In the genomic region with DNA sequence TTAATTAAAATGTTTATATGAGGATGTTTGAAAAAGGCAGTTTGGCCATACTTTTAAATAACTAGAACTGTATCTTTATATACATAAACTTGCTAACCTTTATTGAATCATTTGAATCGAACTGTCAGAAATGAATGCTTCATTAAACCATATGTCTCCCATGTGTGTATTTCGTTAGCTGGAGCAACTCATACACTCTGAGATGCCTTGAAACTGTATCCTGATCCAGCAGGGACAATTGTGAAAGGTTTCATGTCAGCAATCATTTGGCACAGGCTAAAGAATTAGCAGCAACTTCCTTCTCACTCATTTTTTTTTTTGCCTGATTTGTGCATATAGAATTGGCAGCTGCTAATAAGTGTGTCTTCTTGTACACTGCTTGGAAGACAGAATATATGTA, we compare ENCODE assay signal across 13 cellular contexts.
A peak's percentile ranks its signal among the peaks of the same experiment; 100 is the strongest.
DNase-seq lines count a peak whose midpoint lies in the region; FAIRE-seq and TF ChIP-seq lines count a peak whose summit lies in the region.
"Had no signal": no experiment of that assay in that cellular context is flagged by ENCODE, and none has a peak within 500 bp of the region (broad histone marks: within the 10 kb centered on the region; RNA-seq: fewer than 3 reads in every experiment).

No MANE protein-coding gene starts in this region.

- no peak overlapping the region for H2BK120ac ChIP-seq in H1 (replicated peaks; ENCODE audit: low read depth, low read length)

- H4K8ac ChIP-seq in H1 (ENCODE audit: extremely low read depth, insufficient read depth, low read length), result no peak overlapping the region

- H2BK15ac ChIP-seq in H1 (ENCODE audit: low read length), result no peak overlapping the region

- no peak overlapping the region for H3K9ac ChIP-seq in H1 (replicated peaks in 1 of 4; ENCODE audit: extremely low read depth in 1 of 4, low read depth in 3 of 4, low read length in 3 of 4)

- no peak overlapping the region for H2BK12ac ChIP-seq in H1 (ENCODE audit: low read depth, low read length)

- H2AK5ac ChIP-seq in H1 (ENCODE audit: low read depth, low read length), result no peak overlapping the region

- no peak overlapping the region for H3K14ac ChIP-seq in H1 (ENCODE audit: insufficient read length)

- no peaks in the 10 kb centered on the region for H3K9me3 ChIP-seq in H1 (ENCODE audit: insufficient read depth in 2 of 2, low read depth in 1 of 2, low read length in 1 of 2)
- H3K9me3 ChIP-seq in CD4-positive, alpha-beta memory T cell (ENCODE audit: control insufficient read depth in 1 of 2, low read length in 2 of 2), result peaks cover 0 to 4% of the 10 kb centered on the region in 2 donors
- H3K9me3 ChIP-seq: neutrophil, tibial nerve had no signal

- H3K4me2 ChIP-seq in H1 (ENCODE audit: insufficient read depth in 1 of 2, low read depth in 2 of 2, low read length in 2 of 2), result no peak overlapping the region

- H4K91ac ChIP-seq in H1 (replicated peaks; ENCODE audit: insufficient read length, low read length), result no peak overlapping the region

- 50% methylated on average over 2 of the region's 2 CpGs; no CpG with 5 or more reads in 1 of the 2 experiments for WGBS in H1 (ENCODE audit: extremely low coverage in 1 of 2, insufficient coverage in 1 of 2, insufficient read length in 1 of 2, insufficient replicate concordance in 2 of 2, low coverage in 1 of 2, low lambda C conversion rate in 2 of 2, missing lambda C conversion rate in 1 of 2), 2 experiments
- 25 to 49% methylated on average over 2 of the region's 2 CpGs for WGBS in lower leg skin, 2 donors

- H4K20me1 ChIP-seq in H1 (replicated peaks in 1 of 2; ENCODE audit: control insufficient read depth in 1 of 2, insufficient read depth in 2 of 2, low read length in 2 of 2), result no peaks in the 10 kb centered on the region

- H3K4me3 ChIP-seq in H1 (ENCODE audit: extremely low read depth in 1 of 4, insufficient read depth in 2 of 4, low read depth in 3 of 4, low read length in 4 of 4), result no peak overlapping the region
- no peak overlapping the region for H3K4me3 ChIP-seq in lower leg skin (ENCODE audit: low read depth, poor library complexity, severe bottlenecking)
- no peak overlapping the region for H3K4me3 ChIP-seq in CD4-positive, alpha-beta memory T cell (ENCODE audit: low read length in 2 of 2)
- H3K4me3 ChIP-seq: tibial nerve had no signal

- POLR2A ChIA-PET in H1 (lab: Charles Lee; ENCODE audit: partially characterized antibody), result no interaction called here
- POLR2A ChIA-PET in CD4-positive, alpha-beta memory T cell (lab: Charles Lee; ENCODE audit: partially characterized antibody), result no interaction called here

- no peak overlapping the region for H3K18ac ChIP-seq in H1 (ENCODE audit: extremely low read depth, low read length)

- no peaks in the 10 kb centered on the region for H3K27me3 ChIP-seq in H1 (replicated peaks in 1 of 4; ENCODE audit: control insufficient read depth in 3 of 4, extremely low read depth in 1 of 4, insufficient read depth in 3 of 4, low read length in 3 of 4)
- H3K27me3 ChIP-seq in CD4-positive, alpha-beta memory T cell (ENCODE audit: insufficient read depth, low read length), result no peaks in the 10 kb centered on the region
- H3K27me3 ChIP-seq: neutrophil, tibial nerve had no signal

- H3K36me3 Mint-ChIP-seq in Calu3 (ENCODE audit: insufficient read depth, unreplicated experiment) (no peaks in the 10 kb centered on the region), nephron progenitor cell (ENCODE audit: low read depth) (no peaks in the 10 kb centered on the region)
- no peaks in the 10 kb centered on the region for H3K36me3 Mint-ChIP-seq in activated naive CD8-positive, alpha-beta T cell treated with anti-CD3 and anti-CD28 coated beads for 36 hours
- no peaks in the 10 kb centered on the region for H3K36me3 Mint-ChIP-seq in CD4-positive, alpha-beta memory T cell

- H3K4me1 ChIP-seq in H1 (replicated peaks in 1 of 4; ENCODE audit: control insufficient read depth in 3 of 4, insufficient read depth in 4 of 4, low read length in 3 of 4), result no peaks in the 10 kb centered on the region
- H3K4me1 ChIP-seq in CD4-positive, alpha-beta memory T cell (ENCODE audit: insufficient read depth, low read length), result no peaks in the 10 kb centered on the region

- H2AFZ ChIP-seq in H1 (ENCODE audit: low read length), result peak overlapping the region; percentile 43; the same call in 1 of the 2 replicates

- DNase-seq in Calu3, result peak; percentile 8
- DNase-seq in NCI-H446 treated with DMSO at 0.1 percent for 48 hours (lab: John Stamatoyannopoulos, UW), result peak; percentile 53
- no peak for DNase-seq in H1 (ENCODE audit: low read depth in 1 of 2, low spot score in 2 of 2)
- no peak for DNase-seq in nephron progenitor cell
- DNase-seq in UCSD-AML1 (lab: John Stamatoyannopoulos, UW; ENCODE audit: unreplicated experiment), result no peak
- no peak for DNase-seq in lower leg skin (ENCODE audit: low spot score in 2 of 2)
- DNase-seq in activated naive CD8-positive, alpha-beta T cell treated with anti-CD3 and anti-CD28 coated beads for 36 hours, result no peak
- DNase-seq in CD4-positive, alpha-beta memory T cell, result no peak
- DNase-seq: activated T-cell treated with anti-CD3 and anti-CD28 coated beads, Interleukin-2, amount 50 U/mL, for 72 hours; cortex of kidney had no signal

- H3K9me3 Mint-ChIP-seq in Calu3 (ENCODE audit: low read depth, unreplicated experiment), result peaks cover 16% of the 10 kb centered on the region
- H3K9me3 Mint-ChIP-seq in nephron progenitor cell, result no peaks in the 10 kb centered on the region
- no peaks in the 10 kb centered on the region for H3K9me3 Mint-ChIP-seq in activated naive CD8-positive, alpha-beta T cell treated with anti-CD3 and anti-CD28 coated beads for 36 hours
- H3K9me3 Mint-ChIP-seq in CD4-positive, alpha-beta memory T cell, result peaks cover 0 to 7% (median 5%) of the 10 kb centered on the region in 8 donors

- TF ChIP-seq CTCF in Calu3 (IDR thresholded peaks at IDR 0.05; ENCODE audit: unreplicated experiment) (no peak), H1 (IDR thresholded peaks at IDR 0.05; ENCODE audit: control extremely low read depth in 1 of 3, insufficient read depth in 1 of 3, low read depth in 1 of 3, low read length in 3 of 3) (no peak), nephron progenitor cell (IDR thresholded peaks at IDR 0.05) (no peak), lower leg skin (IDR thresholded peaks at IDR 0.05) (no peak)

- no peak overlapping the region for H3K23ac ChIP-seq in H1 (ENCODE audit: insufficient read length)

- CTCF ChIA-PET in Calu3 (lab: Charles Lee), result interaction anchor here (0.6 to 0.9 kb wide), 2 partner anchors 15 to 1842 kb away, joined by 7 read pairs; no protein-coding TSS in a partner anchor
- CTCF ChIA-PET in H1 (lab: Charles Lee; ENCODE audit: partially characterized antibody), result interaction anchor here (0.7 to 1.3 kb wide), 4 partner anchors 8 to 220 kb away, joined by 3 to 5 read pairs (median 4); no protein-coding TSS in a partner anchor
- CTCF ChIA-PET in CD4-positive, alpha-beta memory T cell (lab: Charles Lee; ENCODE audit: partially characterized antibody), result no interaction called here

- H3K27ac Mint-ChIP-seq in Calu3 (ENCODE audit: unreplicated experiment), result peak overlapping the region; percentile 52
- H3K27ac Mint-ChIP-seq in nephron progenitor cell, result peak overlapping the region; percentile 88
- no peak overlapping the region for H3K27ac Mint-ChIP-seq in activated naive CD8-positive, alpha-beta T cell treated with anti-CD3 and anti-CD28 coated beads for 36 hours
- H3K27ac Mint-ChIP-seq in CD4-positive, alpha-beta memory T cell, result no peak overlapping the region

- BruUV-seq in Calu3 (replicated peaks; lab: Mats Ljungman, UMichigan), result TSS peak; percentile 69

- TF ChIP-seq POLR2A in H1 (IDR thresholded peaks at IDR 0.05; ENCODE audit: control extremely low read depth in 1 of 2, low read depth in 2 of 2, low read length in 2 of 2) (no peak), lower leg skin (IDR thresholded peaks at IDR 0.05) (no peak)

- no peaks in the 10 kb centered on the region for H3K36me3 ChIP-seq in H1 (ENCODE audit: control insufficient read depth in 2 of 4, insufficient read depth in 4 of 4, low read length in 3 of 4)
- H3K36me3 ChIP-seq in CD4-positive, alpha-beta memory T cell (ENCODE audit: insufficient read depth, low read length), result no peaks in the 10 kb centered on the region
- H3K36me3 ChIP-seq: neutrophil, tibial nerve had no signal

- no peak overlapping the region for H3K56ac ChIP-seq in H1 (replicated peaks; ENCODE audit: insufficient read length, low read depth, low read length)

- FAIRE-seq in H1 (lab: Jason Lieb, UNC), result no peak
- FAIRE-seq: G401.6 had no signal

- intact Hi-C loops in Calu3 (cut with micrococcal nuclease; ENCODE audit: unreplicated experiment) (no loop called here), lower leg skin (cut with DNase I; ENCODE audit: low total_unique reads) (no loop called here)
- intact Hi-C loops in CD4-positive, alpha-beta memory T cell (cut with micrococcal nuclease), result no loop called here

- no peaks in the 10 kb centered on the region for H3K27me3 Mint-ChIP-seq in Calu3 (ENCODE audit: unreplicated experiment)
- no peaks in the 10 kb centered on the region for H3K27me3 Mint-ChIP-seq in nephron progenitor cell (ENCODE audit: low read depth, poor library complexity)
- H3K27me3 Mint-ChIP-seq in activated naive CD8-positive, alpha-beta T cell treated with anti-CD3 and anti-CD28 coated beads for 36 hours, result no peaks in the 10 kb centered on the region
- H3K27me3 Mint-ChIP-seq in CD4-positive, alpha-beta memory T cell, result no peaks in the 10 kb centered on the region

- H3K4me3 Mint-ChIP-seq in Calu3 (ENCODE audit: low read depth, unreplicated experiment), result peak overlapping the region; percentile 17
- H3K4me3 Mint-ChIP-seq in nephron progenitor cell, result peak overlapping the region; percentile 11
- H3K4me3 Mint-ChIP-seq in activated naive CD8-positive, alpha-beta T cell treated with anti-CD3 and anti-CD28 coated beads for 36 hours, result no peak overlapping the region
- H3K4me3 Mint-ChIP-seq in CD4-positive, alpha-beta memory T cell, result no peak overlapping the region
- H3K4me3 Mint-ChIP-seq: activated T-cell treated with anti-CD3 and anti-CD28 coated beads, Interleukin-2, amount 50 U/mL, for 72 hours had no signal

- H3K4me1 Mint-ChIP-seq in Calu3 (ENCODE audit: low read depth, unreplicated experiment), result peaks cover 44% of the 10 kb centered on the region
- H3K4me1 Mint-ChIP-seq in nephron progenitor cell, result peaks cover 19% of the 10 kb centered on the region
- H3K4me1 Mint-ChIP-seq in activated naive CD8-positive, alpha-beta T cell treated with anti-CD3 and anti-CD28 coated beads for 36 hours, result no peaks in the 10 kb centered on the region
- no peaks in the 10 kb centered on the region for H3K4me1 Mint-ChIP-seq in CD4-positive, alpha-beta memory T cell

- no peak overlapping the region for H2BK20ac ChIP-seq in H1 (ENCODE audit: low read length)

- no peaks in the 10 kb centered on the region for H3K23me2 ChIP-seq in H1 (ENCODE audit: low read depth, low read length)

- no peaks in the 10 kb centered on the region for H3K79me1 ChIP-seq in H1 (ENCODE audit: low read depth, low read length)

- H3K79me2 ChIP-seq in H1 (ENCODE audit: control insufficient read depth in 1 of 2, insufficient read depth in 2 of 2, low read length in 2 of 2), result no peaks in the 10 kb centered on the region

- H3K4ac ChIP-seq in H1 (replicated peaks; ENCODE audit: insufficient read length, low read depth, low read length), result no peak overlapping the region

- no peak for TF ChIP-seq RAD21 in H1 (IDR thresholded peaks at IDR 0.05 in 1 of 2, conservative IDR thresholded peaks at IDR 0.05 in 1 of 2; ENCODE audit: low read depth in 2 of 2, low read length in 2 of 2)

- no peak for TF ChIP-seq EP300 in H1 (IDR thresholded peaks at IDR 0.05; ENCODE audit: borderline replicate concordance in 1 of 2, low read depth in 2 of 2, low read length in 2 of 2)

- H4K5ac ChIP-seq in H1 (ENCODE audit: insufficient read length, low read depth, low read length), result no peak overlapping the region

- H3K27ac ChIP-seq in H1 (ENCODE audit: low read depth, low read length), result no peak overlapping the region
- H3K27ac ChIP-seq in CD4-positive, alpha-beta memory T cell (ENCODE audit: low read depth, low read length), result no peak overlapping the region
- H3K27ac ChIP-seq: neutrophil, tibial nerve had no signal

- no peak overlapping the region for H2BK5ac ChIP-seq in H1 (ENCODE audit: low read depth, low read length)

Comparison
In these comparisons a context has a peak if more than half of its experiments do, and no peak if none do; other contexts are left out.
1. DNase-seq: peak in Calu3 (single experiment) and NCI-H446 treated with DMSO at 0.1 percent for 48 hours (single experiment); none in H1 (0 of 2), nephron progenitor cell (single experiment), UCSD-AML1 (single experiment), lower leg skin (0 of 2), activated naive CD8-positive, alpha-beta T cell treated with anti-CD3 and anti-CD28 coated beads for 36 hours (single experiment) and CD4-positive, alpha-beta memory T cell (0 of 5).
2. H3K27ac Mint-ChIP-seq: peak in Calu3 (single experiment) and nephron progenitor cell (single experiment); none in activated naive CD8-positive, alpha-beta T cell treated with anti-CD3 and anti-CD28 coated beads for 36 hours (single experiment) and CD4-positive, alpha-beta memory T cell (0 of 7).
3. H3K4me3 Mint-ChIP-seq: peak in Calu3 (single experiment) and nephron progenitor cell (single experiment); none in activated naive CD8-positive, alpha-beta T cell treated with anti-CD3 and anti-CD28 coated beads for 36 hours (single experiment) and CD4-positive, alpha-beta memory T cell (0 of 8).